Comparison of ENCODE assay signal across 22 cellular contexts in the genomic region with DNA sequence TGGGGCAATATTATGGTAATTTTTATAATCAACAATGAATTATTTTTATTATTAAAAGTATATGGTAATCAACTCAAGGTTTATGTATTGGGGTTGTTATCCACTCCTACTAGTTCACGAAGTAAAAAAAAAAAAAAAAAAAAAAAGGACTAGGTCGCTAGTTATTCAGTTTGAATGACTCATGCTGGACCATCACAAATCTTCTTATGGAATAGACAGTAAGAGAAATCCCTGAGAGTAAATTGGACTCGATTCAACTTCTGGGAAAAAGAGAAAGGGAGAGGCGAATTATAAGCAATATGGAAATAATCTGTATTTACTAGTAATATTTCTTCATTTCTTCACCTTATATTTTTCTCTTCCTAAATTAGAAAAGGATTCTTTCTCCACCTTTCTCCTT. TPM values are rescaled to one million over a fixed set of nuclear protein-coding genes. Genes with fewer than 3 reads are reported as not detected.
A peak's percentile ranks its signal among the peaks of the same experiment; 100 is the strongest.
DNase-seq lines count a peak whose midpoint lies in the region; ATAC-seq and TF ChIP-seq lines count a peak whose summit lies in the region.
"Had no signal": no experiment of that assay in that cellular context is flagged by ENCODE, and none has a peak within 500 bp of the region (broad histone marks: within the 10 kb centered on the region; RNA-seq: fewer than 3 reads in every experiment).

No MANE protein-coding gene starts in this region.

- POLR2A ChIA-PET in Panc1 (lab: Charles Lee), result no interaction called here

- H3K36me3 Mint-ChIP-seq in activated naive CD8-positive, alpha-beta T cell, result peaks cover 3% of the 10 kb centered on the region
- peaks cover 3% of the 10 kb centered on the region for H3K36me3 Mint-ChIP-seq in activated naive CD8-positive, alpha-beta T cell treated with anti-CD3 and anti-CD28 coated beads, Interleukin-2, amount 50 U/mL, for 24 hours (ENCODE audit: low read depth)
- H3K36me3 Mint-ChIP-seq in glutamatergic neuron (ENCODE audit: unreplicated experiment), result peaks cover 9% of the 10 kb centered on the region
- H3K36me3 Mint-ChIP-seq: natural killer cell had no signal

- CTCF ChIA-PET in Panc1 (lab: Charles Lee), result no interaction called here

- 0 out of 2 replicates have a peak overlapping the region, but pooled peaks have one; percentile 86 for H3K27ac ChIP-seq in Panc1 (ENCODE audit: low read length)
- H3K27ac ChIP-seq: HL-60, right lobe of liver, uterus had no signal

- H3K27me3 ChIP-seq in Panc1 (ENCODE audit: control insufficient read depth, insufficient read depth, low read length), result no peaks in the 10 kb centered on the region
- H3K27me3 ChIP-seq: uterus had no signal

- H3K9me3 ChIP-seq in Panc1 (ENCODE audit: control insufficient read depth, insufficient read depth, low read depth, low read length), result no peaks in the 10 kb centered on the region
- H3K9me3 ChIP-seq: right lobe of liver, uterus had no signal

- H3K9me3 Mint-ChIP-seq in activated naive CD8-positive, alpha-beta T cell (ENCODE audit: low read depth), result peaks cover 3% of the 10 kb centered on the region
- H3K9me3 Mint-ChIP-seq in activated naive CD8-positive, alpha-beta T cell treated with anti-CD3 and anti-CD28 coated beads, Interleukin-2, amount 50 U/mL, for 24 hours, result peaks cover 13% of the 10 kb centered on the region
- H3K9me3 Mint-ChIP-seq in glutamatergic neuron (ENCODE audit: unreplicated experiment), result peaks cover 8% of the 10 kb centered on the region

- TF ChIP-seq POLR2A in lower leg skin (IDR thresholded peaks at IDR 0.05), result no peak

- H3K36me3 ChIP-seq in Panc1 (ENCODE audit: control insufficient read depth, insufficient read depth, low read length), result no peaks in the 10 kb centered on the region
- H3K36me3 ChIP-seq: right lobe of liver, uterus had no signal

- TF ChIP-seq CTCF in Panc1 (IDR thresholded peaks at IDR 0.05) (no peak), glutamatergic neuron (IDR thresholded peaks at IDR 0.05; ENCODE audit: partially characterized antibody, unreplicated experiment) (no peak), lower leg skin (IDR thresholded peaks at IDR 0.05) (no peak)

- no peak overlapping the region for H3K27ac Mint-ChIP-seq in activated naive CD8-positive, alpha-beta T cell
- no peak overlapping the region for H3K27ac Mint-ChIP-seq in activated naive CD8-positive, alpha-beta T cell treated with anti-CD3 and anti-CD28 coated beads, Interleukin-2, amount 50 U/mL, for 24 hours
- peak overlapping the region; percentile 100 for H3K27ac Mint-ChIP-seq in glutamatergic neuron (ENCODE audit: unreplicated experiment)
- H3K27ac Mint-ChIP-seq: activated T-cell treated with anti-CD3 and anti-CD28 coated beads, Interleukin-2, amount 50 U/mL, for 24 hours had no signal

- H3K4me3 ChIP-seq in Panc1 (ENCODE audit: low read depth in 2 of 2, low read length in 2 of 2) (peak overlapping the region in 1 of 2 experiments; percentile 72; a peak in 2 of 4 replicates), lower leg skin (ENCODE audit: low read depth, poor library complexity, severe bottlenecking) (no peak overlapping the region)
- H3K4me3 ChIP-seq: right lobe of liver, uterus had no signal

- intact Hi-C loops in Panc1 (cut with micrococcal nuclease; ENCODE audit: unreplicated experiment) (no loop called here), lower leg skin (cut with DNase I; ENCODE audit: low total_unique reads) (no loop called here)

- H3K27me3 Mint-ChIP-seq in activated naive CD8-positive, alpha-beta T cell, result peaks cover 2% of the 10 kb centered on the region
- H3K27me3 Mint-ChIP-seq in activated naive CD8-positive, alpha-beta T cell treated with anti-CD3 and anti-CD28 coated beads, Interleukin-2, amount 50 U/mL, for 24 hours, result peaks cover 12% of the 10 kb centered on the region
- H3K27me3 Mint-ChIP-seq in glutamatergic neuron (ENCODE audit: unreplicated experiment), result peaks cover 5% of the 10 kb centered on the region

- peaks cover 14% of the 10 kb centered on the region; the same call in 1 of the 2 replicates for H3K4me1 ChIP-seq in Panc1 (ENCODE audit: control insufficient read depth, insufficient read depth, low read length)
- H3K4me1 ChIP-seq: right lobe of liver, uterus had no signal

- DNase-seq in activated naive CD8-positive, alpha-beta T cell treated with anti-CD3 and anti-CD28 coated beads, Interleukin-2, amount 50 U/mL, for 24 hours, result no peak
- DNase-seq in Panc1 (ENCODE audit: low read depth, low spot score) (no peak), glutamatergic neuron (no peak), middle frontal gyrus (ENCODE audit: extremely low spot score, low spot score) (no peak), lower leg skin (ENCODE audit: low spot score in 2 of 2) (no peak), T1000 (lab: John Stamatoyannopoulos, UW) (no peak)
- DNase-seq: activated CD4-positive, alpha-beta T cell treated with anti-CD3 and anti-CD28 coated beads for 36 hours; activated T-cell treated with anti-CD3 and anti-CD28 coated beads, Interleukin-2, amount 50 U/mL, for 24 hours; amniotic stem cell; cortex of kidney; natural killer cell; NCI-H1694 treated with DMSO at 0.1 percent for 48 hours; right lobe of liver; Right ventricle myocardium superior; stimulated activated CD4-positive, alpha-beta T cell treated with anti-CD3 and anti-CD28 coated beads, Interleukin-4, amount 100 ng/mL, for 24 hours; uterus had no signal

- WGBS in lower leg skin, 2 donors, result 66 to 70% methylated on average over 4 of the region's 4 CpGs

- BruUV-seq in Panc1 (replicated peaks; lab: Mats Ljungman, UMichigan), result no TSS peak

- in situ Hi-C loops in Panc1 (cut with HindIII; ENCODE audit: low pct_unique_long_range_greater_than_20kb, low sequenced_read_pairs), result no loop called here

- H3K4me3 Mint-ChIP-seq in activated naive CD8-positive, alpha-beta T cell, result peak overlapping the region; percentile 88
- no peak overlapping the region for H3K4me3 Mint-ChIP-seq in activated naive CD8-positive, alpha-beta T cell treated with anti-CD3 and anti-CD28 coated beads, Interleukin-2, amount 50 U/mL, for 24 hours
- H3K4me3 Mint-ChIP-seq in glutamatergic neuron (ENCODE audit: unreplicated experiment), result peak overlapping the region; percentile 99

- H3K4me1 Mint-ChIP-seq in activated naive CD8-positive, alpha-beta T cell (ENCODE audit: low read depth), result peaks cover 25% of the 10 kb centered on the region
- peaks cover 13% of the 10 kb centered on the region for H3K4me1 Mint-ChIP-seq in activated naive CD8-positive, alpha-beta T cell treated with anti-CD3 and anti-CD28 coated beads, Interleukin-2, amount 50 U/mL, for 24 hours
- H3K4me1 Mint-ChIP-seq in glutamatergic neuron (ENCODE audit: low read depth, unreplicated experiment), result peaks cover 5% of the 10 kb centered on the region

- no peak for ATAC-seq in activated naive CD8-positive, alpha-beta T cell treated with anti-CD3 and anti-CD28 coated beads, Interleukin-2, amount 50 U/mL, for 24 hours
- ATAC-seq in Panc1, result no peak
- no peak for ATAC-seq in GM18520 (IDR thresholded peaks at IDR 0.05; ENCODE audit: unreplicated experiment)
- ATAC-seq: activated CD4-positive, alpha-beta T cell treated with anti-CD3 and anti-CD28 coated beads for 36 hours; natural killer cell; right lobe of liver had no signal

RNA-seq across cellular contexts. Expression of a gene that starts 2.0 kb away (rescaled TPM):
- total RNA-seq in Panc1 (2021; ENCODE audit: unreplicated experiment) (71.3 TPM), glutamatergic neuron (ENCODE audit: unreplicated experiment) (245 TPM), lower leg skin (1 to 10 TPM; 2.0 to 4.3 (median 2.5) TPM)
- 54.7 TPM for polyA plus RNA-seq in Panc1 (2012; ENCODE audit: insufficient read length)

RNA-seq across cellular contexts. Expression of a gene that starts 15.4 kb away (rescaled TPM):
- total RNA-seq in Panc1 (2021; ENCODE audit: unreplicated experiment) (0.05 TPM), glutamatergic neuron (ENCODE audit: unreplicated experiment) (0.22 TPM), lower leg skin (not detected)
- not detected for polyA plus RNA-seq in Panc1 (2012; ENCODE audit: insufficient read length)
- total RNA-seq: LHCN-M2; liver; natural killer cell; right lobe of liver; Right ventricle myocardium superior; T-helper 2 cell treated with Interferon-gamma antibody and Interleukin-4, amounts not matched to agents 100 ng/mL and 5 ng/mL, for 36 hours; uterus had no signal
- polyA plus RNA-seq: liver had no signal

RNA-seq across cellular contexts. Expression of a gene that starts 30.0 kb away (rescaled TPM):
- total RNA-seq in Panc1 (2021; ENCODE audit: unreplicated experiment), result not detected
- polyA plus RNA-seq in Panc1 (2012; ENCODE audit: insufficient read length), result not detected
- total RNA-seq in glutamatergic neuron (ENCODE audit: unreplicated experiment), result not detected
- not detected for total RNA-seq in lower leg skin
- total RNA-seq: activated CD4-positive, alpha-beta T cell treated with anti-CD3 and anti-CD28 coated beads for 36 hours; LHCN-M2; natural killer cell; Right ventricle myocardium superior; T-helper 2 cell treated with Interferon-gamma antibody and Interleukin-4, amounts not matched to agents 100 ng/mL and 5 ng/mL, for 36 hours had no signal

RNA-seq across cellular contexts. Expression of a gene that starts 55.3 kb away (rescaled TPM):
- total RNA-seq in Panc1 (2021; ENCODE audit: unreplicated experiment), result not detected
- 0.35 TPM for polyA plus RNA-seq in Panc1 (2012; ENCODE audit: insufficient read length)
- not detected for total RNA-seq in glutamatergic neuron (ENCODE audit: unreplicated experiment)
- 1 to 10 TPM; 3.4 to 6.1 (median 4.2) TPM for total RNA-seq in lower leg skin
- total RNA-seq: activated CD4-positive, alpha-beta T cell treated with anti-CD3 and anti-CD28 coated beads for 36 hours; LHCN-M2; liver; natural killer cell; right lobe of liver; Right ventricle myocardium superior; T-helper 2 cell treated with Interferon-gamma antibody and Interleukin-4, amounts not matched to agents 100 ng/mL and 5 ng/mL, for 36 hours had no signal
- polyA plus RNA-seq: liver had no signal

Comparison
In these comparisons a context has a peak if more than half of its experiments do, and no peak if none do; other contexts are left out.
1. RNA of a gene that starts 2.0 kb away (total RNA-seq): 245 TPM in glutamatergic neuron (single experiment) and 71.3 TPM in Panc1 (single experiment); 2.0 to 4.3 TPM in lower leg skin; every median in the first group is over 10 times any median in the second.